Comparison of ENCODE assay signal across 8 cellular contexts in the genomic region with DNA sequence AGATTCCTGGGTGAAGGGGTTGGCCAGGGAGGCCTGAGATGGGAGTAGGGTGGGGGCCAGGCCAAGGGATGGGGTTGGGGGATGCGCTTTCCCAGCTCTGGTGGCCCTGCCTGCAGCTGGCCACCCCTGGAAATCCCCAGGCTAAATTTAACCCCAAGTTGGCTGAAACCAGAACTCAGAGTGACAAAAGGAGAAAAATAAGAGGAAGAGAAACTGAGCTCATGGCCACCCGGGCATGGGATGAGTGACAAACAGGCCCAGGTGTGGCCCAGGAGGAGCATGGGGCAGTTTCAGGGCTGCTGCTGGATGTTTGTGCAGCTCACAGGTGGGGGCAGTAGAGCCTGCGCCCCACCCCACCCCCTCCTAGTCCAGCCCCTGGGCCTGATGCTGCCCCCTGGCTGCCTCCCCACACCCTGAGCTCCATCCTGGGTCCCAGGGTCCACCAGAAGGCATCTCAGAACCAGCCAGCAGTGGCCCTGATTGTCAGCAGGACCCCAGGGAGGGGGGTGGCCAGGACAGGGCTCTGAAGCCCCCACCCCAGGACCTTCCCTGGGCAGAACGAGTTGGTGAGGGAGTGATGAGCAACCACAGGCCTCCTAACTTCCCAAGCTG. TPM values are rescaled to one million over a fixed set of nuclear protein-coding genes. Genes with fewer than 3 reads are reported as not detected.
DNase-seq lines count a peak whose midpoint lies in the region; ATAC-seq, FAIRE-seq and TF ChIP-seq lines count a peak whose summit lies in the region.

No MANE protein-coding gene starts in this region.

- TF ChIP-seq POLR2A in lower leg skin (IDR thresholded peaks at IDR 0.05): no peak

- intact Hi-C loops in left lung (cut with DNase I): no loop called here
- intact Hi-C loops in lower leg skin (cut with DNase I; ENCODE audit: low total_unique reads): no loop called here

- no peaks in the 10 kb centered on the region for H3K9me3 ChIP-seq in left lung

- no peak overlapping the region for H3K4me3 ChIP-seq in left lung
- no peak overlapping the region for H3K4me3 ChIP-seq in lower leg skin (ENCODE audit: low read depth, poor library complexity, severe bottlenecking)

- no peaks in the 10 kb centered on the region for H3K4me1 ChIP-seq in left lung

- ATAC-seq in GM21526 (IDR thresholded peaks at IDR 0.05; ENCODE audit: low FRiP score, unreplicated experiment): peak; percentile 74
- ATAC-seq in HG03469 (IDR thresholded peaks at IDR 0.05; ENCODE audit: unreplicated experiment): peak; percentile 71
- peak; percentile 52 for ATAC-seq in left lung

- TF ChIP-seq CTCF in left lung (IDR thresholded peaks at IDR 0.05) (no peak), lower leg skin (IDR thresholded peaks at IDR 0.05) (no peak)

- peaks cover 0 to 1% of the 10 kb centered on the region in 2 donors for H3K27me3 ChIP-seq in left lung

- no peaks in the 10 kb centered on the region for H3K36me3 ChIP-seq in left lung

- H3K27ac ChIP-seq in left lung: no peak overlapping the region

- DNase-seq in GM18507 (ENCODE audit: extremely low spot score, insufficient read length, low read depth) (peak; percentile 89), left lung (peak in 1 of 2 donors; percentile 34), frontal cortex (ENCODE audit: low spot score in 2 of 2) (no peak), NCI-H187 (lab: John Stamatoyannopoulos, UW) (no peak), NCI-H128 (lab: John Stamatoyannopoulos, UW; ENCODE audit: unreplicated experiment) (no peak), lower leg skin (ENCODE audit: low spot score in 2 of 2) (no peak)

- WGBS in lower leg skin, 2 donors: 71 to 75% methylated on average over 4 of the region's 4 CpGs

- peak; percentile 99 for FAIRE-seq in GM18507 (lab: Jason Lieb, UNC)
- no peak for FAIRE-seq in frontal cortex (lab: Jason Lieb, UNC)

RNA-seq across cellular contexts. Expression of gene IGLL5, which starts 48.0 kb away (rescaled TPM):
- total RNA-seq in left lung (10 to 100 TPM in 1 of 2 donors, 1 to 10 TPM in 1; 8.1 to 10.6 TPM), frontal cortex (not detected), lower leg skin (not detected)
